Comparison of ENCODE assay signal across 14 cellular contexts in the genomic region with DNA sequence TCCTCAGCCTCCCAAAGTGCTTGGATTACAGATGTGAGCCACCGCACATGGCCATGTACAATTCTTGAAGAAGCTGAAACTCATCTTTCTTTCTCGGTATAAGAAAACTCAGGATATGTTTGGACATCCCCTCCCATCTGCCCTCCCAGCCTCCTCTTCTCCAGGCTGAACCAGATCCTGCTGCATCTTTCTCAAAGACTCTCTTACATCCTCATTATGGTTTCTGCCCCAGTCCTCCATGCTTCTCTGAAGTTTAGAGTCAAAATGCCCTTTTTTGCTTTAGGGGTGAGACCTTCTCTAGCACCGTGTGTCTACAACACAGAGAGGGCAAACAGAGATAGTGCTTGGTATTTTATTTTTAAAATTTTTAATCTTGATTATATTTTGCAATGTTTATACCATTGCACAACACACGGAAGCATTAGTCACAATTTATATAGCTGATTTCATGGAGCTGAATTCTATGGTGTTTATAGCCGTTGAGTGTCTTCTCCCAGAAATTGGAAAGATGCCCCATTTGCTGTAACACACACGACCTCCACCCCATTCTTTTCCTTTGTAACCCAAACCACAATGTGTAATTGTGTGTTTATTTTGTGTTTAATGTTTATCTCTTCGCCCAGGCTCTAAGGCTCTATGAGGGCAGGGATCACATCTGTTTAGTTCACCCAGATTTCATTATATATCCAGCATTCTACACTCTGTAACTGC.
A peak's percentile ranks its signal among the peaks of the same experiment; 100 is the strongest.
DNase-seq lines count a peak whose midpoint lies in the region; ATAC-seq, FAIRE-seq and TF ChIP-seq lines count a peak whose summit lies in the region.
"Had no signal": no experiment of that assay in that cellular context is flagged by ENCODE, and none has a peak within 500 bp of the region (broad histone marks: within the 10 kb centered on the region; RNA-seq: fewer than 3 reads in every experiment).

No MANE protein-coding gene starts in this region.

- H3K23ac ChIP-seq in neuronal stem cell (ENCODE audit: low read depth, low read length, poor library complexity) = no peak overlapping the region

- FAIRE-seq in astrocyte (lab: Jason Lieb, UNC) = peak; percentile 41

- CTCF ChIA-PET in CD8-positive, alpha-beta memory T cell (lab: Charles Lee) = no interaction called here

- peaks cover 11% of the 10 kb centered on the region for H3K9me3 Mint-ChIP-seq in astrocyte (ENCODE audit: unreplicated experiment)
- H3K9me3 Mint-ChIP-seq in CD8-positive, alpha-beta memory T cell = peaks cover 0 to 7% (median 2%) of the 10 kb centered on the region in 5 donors

- H3K4me3 ChIP-seq in astrocyte (ENCODE audit: insufficient read depth, low read depth, low read length) (no peak overlapping the region), neuronal stem cell (ENCODE audit: low read length in 2 of 2) (no peak overlapping the region)
- H3K4me3 ChIP-seq in CD8-positive, alpha-beta memory T cell (ENCODE audit: low read length) = no peak overlapping the region
- H3K4me3 ChIP-seq: skin epidermis had no signal

- H3K79me1 ChIP-seq in neuronal stem cell (ENCODE audit: low read depth, low read length) = no peaks in the 10 kb centered on the region

- H3K9ac ChIP-seq in astrocyte (ENCODE audit: low read length) (no peak overlapping the region), neuronal stem cell (ENCODE audit: low read depth, low read length, poor library complexity) (no peak overlapping the region)

- H2BK5ac ChIP-seq in neuronal stem cell (ENCODE audit: low read length) = no peak overlapping the region

- no peak overlapping the region for H3K4me3 Mint-ChIP-seq in astrocyte (ENCODE audit: unreplicated experiment)
- H3K4me3 Mint-ChIP-seq in CD8-positive, alpha-beta memory T cell = no peak overlapping the region
- H3K4me3 Mint-ChIP-seq: activated CD8-positive, alpha-beta T cell treated with anti-CD3 and anti-CD28 coated beads, Interleukin-2, amount 10 ng/mL, durations not matched to agents 7 days and 5 days had no signal

- no peaks in the 10 kb centered on the region for H3K27me3 ChIP-seq in astrocyte (ENCODE audit: insufficient read depth, low read length)
- no peaks in the 10 kb centered on the region for H3K27me3 ChIP-seq in neuronal stem cell (ENCODE audit: control insufficient read depth in 3 of 3, insufficient read depth in 3 of 3, low read depth in 1 of 3, low read length in 3 of 3)
- no peaks in the 10 kb centered on the region for H3K27me3 ChIP-seq in CD8-positive, alpha-beta memory T cell (ENCODE audit: insufficient read depth, low read length, poor library complexity, severe bottlenecking)

- no peaks in the 10 kb centered on the region for H3K79me2 ChIP-seq in astrocyte (ENCODE audit: insufficient read depth, low read length)

- H3K27ac ChIP-seq in astrocyte (ENCODE audit: low read depth, low read length) = no peak overlapping the region
- H3K27ac ChIP-seq in neuronal stem cell (replicated peaks; ENCODE audit: low read length) = no peak overlapping the region
- no peak overlapping the region for H3K27ac ChIP-seq in CD8-positive, alpha-beta memory T cell (ENCODE audit: low read depth, low read length)

- H3K27ac Mint-ChIP-seq in astrocyte (ENCODE audit: unreplicated experiment) = no peak overlapping the region
- H3K27ac Mint-ChIP-seq in CD8-positive, alpha-beta memory T cell = no peak overlapping the region
- H3K27ac Mint-ChIP-seq: activated CD8-positive, alpha-beta T cell treated with anti-CD3 and anti-CD28 coated beads, Interleukin-2, amount 10 ng/mL, durations not matched to agents 7 days and 5 days had no signal

- POLR2A ChIA-PET in CD8-positive, alpha-beta memory T cell (lab: Charles Lee) = no interaction called here

- no peak overlapping the region for H3K4ac ChIP-seq in neuronal stem cell (ENCODE audit: low read length)

- peaks cover 5% of the 10 kb centered on the region for H3K4me1 Mint-ChIP-seq in astrocyte (ENCODE audit: low read depth, unreplicated experiment)
- no peaks in the 10 kb centered on the region for H3K4me1 Mint-ChIP-seq in CD8-positive, alpha-beta memory T cell

- ATAC-seq in GM21447 (IDR thresholded peaks at IDR 0.05; ENCODE audit: unreplicated experiment) = no peak
- ATAC-seq: activated CD8-positive, alpha-beta T cell treated with anti-CD3 and anti-CD28 coated beads, Interleukin-2, amount 10 ng/mL, durations not matched to agents 7 days and 5 days had no signal

- no peak for TF ChIP-seq CTCF in astrocyte (IDR thresholded peaks at IDR 0.05; ENCODE audit: insufficient read depth, low read depth, low read length)

- H3K36me3 Mint-ChIP-seq in astrocyte (ENCODE audit: low read depth, unreplicated experiment) = no peaks in the 10 kb centered on the region
- no peaks in the 10 kb centered on the region for H3K36me3 Mint-ChIP-seq in CD8-positive, alpha-beta memory T cell

- H2BK12ac ChIP-seq in neuronal stem cell (ENCODE audit: low read length) = no peak overlapping the region

- no peak overlapping the region for H2BK15ac ChIP-seq in neuronal stem cell (ENCODE audit: low read length)

- no peak overlapping the region for H2AK5ac ChIP-seq in neuronal stem cell (ENCODE audit: low read depth, low read length)

- H4K91ac ChIP-seq in neuronal stem cell (ENCODE audit: low read depth, low read length, poor library complexity) = no peak overlapping the region

- H3K4me1 ChIP-seq in astrocyte (ENCODE audit: insufficient read depth, low read length) (peaks cover 15% of the 10 kb centered on the region), neuronal stem cell (ENCODE audit: control insufficient read depth in 2 of 2, insufficient read depth in 1 of 2, low read depth in 1 of 2, low read length in 2 of 2) (peaks cover 19 to 23% of the 10 kb centered on the region in 2 donors)
- H3K4me1 ChIP-seq in CD8-positive, alpha-beta memory T cell (ENCODE audit: insufficient read depth, low read length) = no peaks in the 10 kb centered on the region

- no peak overlapping the region for H3K14ac ChIP-seq in neuronal stem cell (ENCODE audit: low read length)

- DNase-seq in A172 (ENCODE audit: low spot score) (peak; percentile 45), HT-29 (ENCODE audit: low spot score) (peak; percentile 31), astrocyte (ENCODE audit: low read depth) (peak; percentile 89), glomerular visceral epithelial cell (ENCODE audit: extremely low spot score) (peak; percentile 67), neuronal stem cell (ENCODE audit: low spot score) (no peak), Kasumi-1 (lab: John Stamatoyannopoulos, UW) (no peak)
- DNase-seq in CD8-positive, alpha-beta memory T cell = no peak
- DNase-seq: activated CD8-positive, alpha-beta T cell treated with anti-CD3 and anti-CD28 coated beads, Interleukin-2, amount 10 ng/mL, durations not matched to agents 7 days and 5 days; glutamatergic neuron; midbrain; NCI-H524; stimulated activated CD8-positive, alpha-beta memory T cell treated with anti-CD3 and anti-CD28 coated beads, Interleukin-4, amount 100 ng/mL, for 48 hours had no signal

- H2BK120ac ChIP-seq in neuronal stem cell (ENCODE audit: low read depth, low read length) = no peak overlapping the region

- H3K9me3 ChIP-seq in astrocyte (ENCODE audit: insufficient read depth, low read depth, low read length) (no peaks in the 10 kb centered on the region), neuronal stem cell (replicated peaks in 1 of 2; ENCODE audit: control insufficient read depth in 2 of 2, insufficient read depth in 1 of 2, low read depth in 1 of 2, low read length in 2 of 2) (peaks cover 12% of the 10 kb centered on the region in 2 donors)
- H3K9me3 ChIP-seq in CD8-positive, alpha-beta memory T cell (ENCODE audit: low read length) = no peaks in the 10 kb centered on the region

- peaks cover 8% of the 10 kb centered on the region for H3K27me3 Mint-ChIP-seq in astrocyte (ENCODE audit: low read depth, unreplicated experiment)
- H3K27me3 Mint-ChIP-seq in CD8-positive, alpha-beta memory T cell = peaks cover 4 to 5% of the 10 kb centered on the region in 2 donors

- WGBS in neuronal stem cell (ENCODE audit: extremely low coverage in 2 of 2, insufficient read length in 2 of 2, insufficient replicate concordance in 1 of 2), 2 donors = no CpG with 5 or more reads among the region's 7 CpGs

- no peak overlapping the region for H2AFZ ChIP-seq in astrocyte (ENCODE audit: low read depth, low read length)
- no peak overlapping the region for H2AFZ ChIP-seq in neuronal stem cell (ENCODE audit: low read length)

- H3K4me2 ChIP-seq in astrocyte (ENCODE audit: low read length) (no peak overlapping the region), neuronal stem cell (ENCODE audit: insufficient read depth, low read length, poor library complexity, severe bottlenecking) (no peak overlapping the region)

- no peaks in the 10 kb centered on the region for H3K36me3 ChIP-seq in astrocyte (ENCODE audit: insufficient read depth, low read length)
- H3K36me3 ChIP-seq in neuronal stem cell (replicated peaks in 1 of 2; ENCODE audit: control insufficient read depth in 2 of 2, insufficient read depth in 2 of 2, low read length in 2 of 2) = peaks cover 0 to 3% of the 10 kb centered on the region in 2 donors
- H3K36me3 ChIP-seq in CD8-positive, alpha-beta memory T cell (ENCODE audit: insufficient read depth, low read length) = no peaks in the 10 kb centered on the region

- H3K18ac ChIP-seq in neuronal stem cell (ENCODE audit: low read length) = no peak overlapping the region

- no peaks in the 10 kb centered on the region for H4K20me1 ChIP-seq in astrocyte (ENCODE audit: insufficient read depth, low read length)

- H4K8ac ChIP-seq in neuronal stem cell (ENCODE audit: low read depth, low read length) = no peak overlapping the region

Comparison
In these comparisons a context has a peak if more than half of its experiments do, and no peak if none do; other contexts are left out.
1. DNase-seq: peak in A172 (single experiment), HT-29 (single experiment), astrocyte (single experiment) and glomerular visceral epithelial cell (single experiment); none in neuronal stem cell (single experiment), CD8-positive, alpha-beta memory T cell (0 of 5) and Kasumi-1 (0 of 2).